27 cellular contexts compared by ENCODE assay signal in genomic region chr15:96695426-96695825, GRCh38.
"Had no signal": no experiment of that assay in that cellular context is flagged by ENCODE, and none has a peak within 500 bp of the region (broad histone marks: within the 10 kb centered on the region; RNA-seq: fewer than 3 reads in every experiment).

No MANE protein-coding gene starts in this region.

- H3K9me3 Mint-ChIP-seq: stimulated activated naive CD8-positive, alpha-beta T cell treated with anti-CD3 and anti-CD28 coated beads, Interleukin-15, Interleukin-2, amounts not matched to agents 100 ng/mL and 50 ng/mL, for 24 hours had no signal

- H3K4me1 ChIP-seq: left lung, spleen, suprapubic skin, tibial artery, upper lobe of right lung had no signal

- FAIRE-seq: islet of Langerhans, kidney, small intestine, urothelium cell line had no signal

- H3K36me3 ChIP-seq: left lung, lower lobe of right lung, ovary, sigmoid colon, spleen, suprapubic skin, thoracic aorta, tibial artery, upper lobe of right lung had no signal

- H3K27ac ChIP-seq: left lung, lower lobe of right lung, ovary, sigmoid colon, spleen, suprapubic skin, thoracic aorta, tibial artery, upper lobe of right lung had no signal

- H3K9me3 ChIP-seq: left lung, lower lobe of right lung, ovary, sigmoid colon, spleen, suprapubic skin, thoracic aorta, tibial artery, upper lobe of right lung had no signal

- DNase-seq: hypothalamus; immature natural killer cell; kidney; left colon; left lung; lower lobe of right lung; mammary epithelial cell; mesenchymal stem cell; naive thymus-derived CD8-positive, alpha-beta T cell; ovary; retina; right cardiac atrium; sigmoid colon; small intestine; spleen; stimulated activated CD4-positive, alpha-beta T cell treated with anti-CD3 and anti-CD28 coated beads, Interleukin-4, amount 100 ng/mL, for 24 hours; stimulated activated naive CD4-positive, alpha-beta T cell; tibial artery; trophoblast cell; upper lobe of right lung had no signal

- H3K4me1 Mint-ChIP-seq: immature natural killer cell; naive thymus-derived CD8-positive, alpha-beta T cell; stimulated activated effector memory CD8-positive, alpha-beta T cell treated with anti-CD3 and anti-CD28 coated beads, Interleukin-12 subunit alpha, Interleukin-12 subunit beta, amount 100 ng/mL, for 72 hours had no signal

- H3K36me3 Mint-ChIP-seq: immature natural killer cell; naive thymus-derived CD8-positive, alpha-beta T cell; stimulated activated effector memory CD8-positive, alpha-beta T cell treated with anti-CD3 and anti-CD28 coated beads, Interleukin-12 subunit alpha, Interleukin-12 subunit beta, amount 100 ng/mL, for 72 hours had no signal

- H3K27ac Mint-ChIP-seq: immature natural killer cell; naive thymus-derived CD8-positive, alpha-beta T cell; progenitor cell of endocrine pancreas; stimulated activated effector memory CD8-positive, alpha-beta T cell treated with anti-CD3 and anti-CD28 coated beads, Interleukin-12 subunit alpha, Interleukin-12 subunit beta, amount 100 ng/mL, for 72 hours; stimulated activated naive CD8-positive, alpha-beta T cell treated with anti-CD3 and anti-CD28 coated beads, Interleukin-15, Interleukin-2, amounts not matched to agents 100 ng/mL and 50 ng/mL, for 24 hours had no signal

- H3K4me3 ChIP-seq: left lung, lower lobe of right lung, ovary, sigmoid colon, spleen, suprapubic skin, thoracic aorta, tibial artery, upper lobe of right lung had no signal

- H3K27me3 Mint-ChIP-seq: stimulated activated naive CD8-positive, alpha-beta T cell treated with anti-CD3 and anti-CD28 coated beads, Interleukin-15, Interleukin-2, amounts not matched to agents 100 ng/mL and 50 ng/mL, for 24 hours had no signal

- ATAC-seq: left colon; left lung; lower lobe of right lung; naive thymus-derived CD8-positive, alpha-beta T cell; right cardiac atrium; stimulated activated effector memory CD8-positive, alpha-beta T cell treated with anti-CD3 and anti-CD28 coated beads, Interleukin-12 subunit alpha, Interleukin-12 subunit beta, amount 100 ng/mL, for 72 hours; upper lobe of right lung had no signal

- H3K4me3 Mint-ChIP-seq: immature natural killer cell; naive thymus-derived CD8-positive, alpha-beta T cell; stimulated activated effector memory CD8-positive, alpha-beta T cell treated with anti-CD3 and anti-CD28 coated beads, Interleukin-12 subunit alpha, Interleukin-12 subunit beta, amount 100 ng/mL, for 72 hours; stimulated activated naive CD8-positive, alpha-beta T cell treated with anti-CD3 and anti-CD28 coated beads, Interleukin-15, Interleukin-2, amounts not matched to agents 100 ng/mL and 50 ng/mL, for 24 hours had no signal
